1 cellular context compared by ENCODE assay signal in the genomic region with DNA sequence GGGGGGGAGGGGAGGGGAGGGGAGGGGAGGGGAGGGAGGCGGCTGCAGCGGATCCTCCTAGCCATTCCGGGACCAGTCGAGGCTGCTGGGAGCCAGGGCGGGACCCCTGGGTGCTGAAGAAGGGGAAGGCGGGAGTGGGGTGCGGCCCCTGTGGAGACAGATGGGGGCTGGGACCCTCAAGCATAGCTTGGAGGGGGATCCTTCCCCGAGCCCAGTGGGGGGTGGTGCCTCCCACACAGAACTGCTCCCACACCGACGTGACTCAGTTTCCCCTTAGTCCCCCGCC.
TF ChIP-seq lines count a peak whose summit lies in the region.

No MANE protein-coding gene starts in this region.

TF ChIP-seq in IMR-90, 13 proteins besides CTCF, POLR2A, EP300 and RAD21:
- TF ChIP-seq, protein P1, sequence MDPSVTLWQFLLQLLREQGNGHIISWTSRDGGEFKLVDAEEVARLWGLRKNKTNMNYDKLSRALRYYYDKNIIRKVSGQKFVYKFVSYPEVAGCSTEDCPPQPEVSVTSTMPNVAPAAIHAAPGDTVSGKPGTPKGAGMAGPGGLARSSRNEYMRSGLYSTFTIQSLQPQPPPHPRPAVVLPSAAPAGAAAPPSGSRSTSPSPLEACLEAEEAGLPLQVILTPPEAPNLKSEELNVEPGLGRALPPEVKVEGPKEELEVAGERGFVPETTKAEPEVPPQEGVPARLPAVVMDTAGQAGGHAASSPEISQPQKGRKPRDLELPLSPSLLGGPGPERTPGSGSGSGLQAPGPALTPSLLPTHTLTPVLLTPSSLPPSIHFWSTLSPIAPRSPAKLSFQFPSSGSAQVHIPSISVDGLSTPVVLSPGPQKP (IDR thresholded peaks at IDR 0.05; ENCODE audit: borderline replicate concordance, low read depth, low read length), result no peak
- no peak for TF ChIP-seq MXI1 (IDR thresholded peaks at IDR 0.05; ENCODE audit: borderline replicate concordance, low read depth, low read length)
- no peak for TF ChIP-seq RFX5 (IDR thresholded peaks at IDR 0.05; ENCODE audit: low read depth, low read length)
